26 cellular contexts compared by ENCODE assay signal in the genomic region with DNA sequence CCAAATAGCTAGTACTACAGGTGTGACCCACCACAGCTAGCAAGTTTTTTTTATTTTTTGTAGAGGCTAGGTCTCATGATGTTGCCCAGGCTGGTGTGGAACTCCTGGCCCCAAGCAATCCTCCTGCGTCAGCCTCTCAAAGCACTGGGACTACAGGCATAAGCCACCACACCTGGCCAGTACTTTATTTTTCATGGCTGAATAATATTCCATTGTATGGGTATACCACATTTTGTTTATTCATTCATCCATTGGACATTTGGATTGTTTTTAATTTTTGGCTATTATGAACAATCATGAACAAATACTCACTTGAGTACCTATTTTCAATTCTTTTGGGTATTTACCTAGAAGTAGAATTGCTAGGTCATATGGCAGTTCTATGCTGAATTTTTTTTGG.
"Had no signal": no experiment of that assay in that cellular context is flagged by ENCODE, and none has a peak within 500 bp of the region (broad histone marks: within the 10 kb centered on the region; RNA-seq: fewer than 3 reads in every experiment).

No MANE protein-coding gene starts in this region.

- H3K4me3 ChIP-seq: neural progenitor cell, ovary, psoas muscle, right lobe of liver, sigmoid colon, stomach, thoracic aorta, thyroid gland, tibial nerve, upper lobe of left lung, vagina had no signal

- H3K79me2 ChIP-seq: parathyroid adenoma had no signal

- H2AFZ ChIP-seq: neural progenitor cell, parathyroid adenoma had no signal

- H3K27ac ChIP-seq: neural progenitor cell, ovary, parathyroid adenoma, psoas muscle, right lobe of liver, sigmoid colon, stomach, thoracic aorta, thyroid gland, tibial nerve, upper lobe of left lung, vagina had no signal

- H3K4me1 ChIP-seq: neural progenitor cell, parathyroid adenoma, psoas muscle, right lobe of liver, sigmoid colon, thyroid gland, vagina had no signal

- H3K4me2 ChIP-seq: neural progenitor cell had no signal

- H3K27me3 ChIP-seq: neural progenitor cell, ovary, right lobe of liver, thyroid gland, tibial nerve, upper lobe of left lung, vagina had no signal

- ATAC-seq: natural killer cell; psoas muscle; right cardiac atrium; right lobe of liver; stimulated activated effector memory CD8-positive, alpha-beta T cell treated with anti-CD3 and anti-CD28 coated beads, Interleukin-12 subunit alpha, Interleukin-12 subunit beta, amount 100 ng/mL, for 72 hours; stimulated activated naive B cell treated with anti-CD40 and anti-IgM and Interleukin-4, amounts not matched to agents 10 μg/mL and 1 μg/mL and 100 μg/mL, for 72 hours had no signal

- FAIRE-seq: small intestine, urothelium cell line had no signal

- H3K36me3 ChIP-seq: neural progenitor cell, ovary, right lobe of liver, sigmoid colon, stomach, thoracic aorta, thyroid gland, tibial nerve, upper lobe of left lung, vagina had no signal

- H3K9me3 ChIP-seq: ovary, psoas muscle, right lobe of liver, sigmoid colon, stomach, thoracic aorta, thyroid gland, tibial nerve, upper lobe of left lung, vagina had no signal

- H3K9ac ChIP-seq: neural progenitor cell, parathyroid adenoma had no signal

- DNase-seq: natural killer cell; occipital lobe; ovary; posterior cingulate gyrus; psoas muscle; right cardiac atrium; right lobe of liver; sigmoid colon; small intestine; stimulated activated CD4-positive, alpha-beta T cell treated with anti-CD3 and anti-CD28 coated beads, Interleukin-15, amount 100 ng/mL, for 24 hours; stimulated activated CD4-positive, alpha-beta T cell treated with anti-CD3 and anti-CD28 coated beads, Interleukin-2, amount 100 ng/mL, for 24 hours; stimulated activated CD4-positive, alpha-beta T cell treated with anti-CD3 and anti-CD28 coated beads, Interleukin-2, amount 100 ng/mL, for 48 hours; stimulated activated CD4-positive, alpha-beta T cell treated with anti-CD3 and anti-CD28 coated beads, Interleukin-4, amount 100 ng/mL, for 24 hours; stimulated activated naive B cell treated with anti-CD40 and anti-IgM and Interleukin-4, amounts not matched to agents 10 μg/mL and 1 μg/mL and 100 μg/mL, for 72 hours; stimulated activated naive CD4-positive, alpha-beta T cell treated with Interleukin-2 at 50 U/mL for 16 hours; stomach; thyroid gland; trophoblast cell; upper lobe of left lung had no signal
